In the genomic region with DNA sequence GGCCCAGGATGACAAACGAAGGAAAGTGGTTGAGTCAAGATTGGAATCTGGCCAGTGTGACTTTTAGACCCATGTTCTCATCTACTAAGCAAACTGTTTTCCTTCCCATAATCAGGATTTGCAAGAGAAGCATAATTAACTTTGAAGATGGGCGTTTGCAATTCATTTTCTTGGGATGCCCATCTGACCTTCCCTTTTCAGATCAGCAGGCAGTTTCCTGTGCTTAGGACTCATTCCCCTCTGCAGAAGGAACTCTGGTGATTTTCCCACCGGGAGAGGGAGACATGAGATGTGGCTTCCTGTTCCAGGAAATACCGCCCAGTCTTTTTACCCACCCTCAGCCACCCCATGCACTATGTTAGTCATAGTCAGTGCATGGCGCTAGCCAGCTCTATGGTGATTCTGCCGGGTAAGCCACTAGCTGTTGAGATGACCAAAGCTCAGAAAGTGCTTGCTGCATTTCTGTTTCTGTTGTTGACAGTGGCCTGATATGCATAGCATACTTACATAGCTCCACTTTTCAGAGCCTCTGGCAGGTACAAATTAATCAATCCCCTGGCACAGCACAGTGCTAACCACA, we compare ENCODE assay signal across 8 cellular contexts.
A peak's percentile ranks its signal among the peaks of the same experiment; 100 is the strongest.
DNase-seq lines count a peak whose midpoint lies in the region; ATAC-seq and TF ChIP-seq lines count a peak whose summit lies in the region.

No MANE protein-coding gene starts in this region.

- peak overlapping the region; percentile 77; the same call in 1 of the 2 replicates for H3K23ac ChIP-seq in IMR-90 (ENCODE audit: low read depth, low read length)
- no peak overlapping the region for H3K23ac ChIP-seq in mesenchymal stem cell (ENCODE audit: low read length in 2 of 2)

- H3K4ac ChIP-seq in IMR-90 (ENCODE audit: low read depth, low read length), result peak overlapping the region; percentile 87
- H3K4ac ChIP-seq in mesenchymal stem cell (ENCODE audit: low read depth in 1 of 2, low read length in 2 of 2), result peak overlapping the region in 1 of 2 experiments; percentile 55

- H2BK120ac ChIP-seq in IMR-90 (ENCODE audit: low read depth, low read length) (peak overlapping the region; percentile 89), mesenchymal stem cell (ENCODE audit: low read depth, low read length) (peak overlapping the region; percentile 84)

- H3K9me1 ChIP-seq in IMR-90 (ENCODE audit: insufficient read depth, low read length), result peaks cover 15% of the 10 kb centered on the region

- DNase-seq in 8988T (peak; percentile 57), IMR-90 (peak; percentile 92), cardiac fibroblast (ENCODE audit: low read depth in 2 of 2) (peak; percentile 87 to 92), mesenchymal stem cell (peak; percentile 98), T-helper 1 cell (no peak), NCI-H146 (lab: John Stamatoyannopoulos, UW) (no peak)

- WGBS in IMR-90 (ENCODE audit: extremely low coverage in 2 of 2, insufficient read length in 1 of 2), 2 experiments, result 0% methylated on average over 1 of the region's 6 CpGs; no CpG with 5 or more reads in 1 of the 2 experiments
- 2% methylated on average over 6 of the region's 6 CpGs for WGBS in mesenchymal stem cell

- peak; percentile 95 for ATAC-seq in IMR-90 (ENCODE audit: low read depth)
- ATAC-seq in HG02852 (IDR thresholded peaks at IDR 0.05; ENCODE audit: unreplicated experiment), result no peak
- no peak for ATAC-seq in GM21423 (IDR thresholded peaks at IDR 0.05; ENCODE audit: unreplicated experiment)

- H3K9me3 ChIP-seq in IMR-90 (ENCODE audit: control insufficient read depth, insufficient read depth, low read length), result no peaks in the 10 kb centered on the region
- no peaks in the 10 kb centered on the region for H3K9me3 ChIP-seq in mesenchymal stem cell (ENCODE audit: control insufficient read depth, low read length)

- H3K27ac ChIP-seq in IMR-90 (ENCODE audit: insufficient read depth, low read length) (peak overlapping the region; percentile 1; the same call in 1 of the 2 replicates), mesenchymal stem cell (ENCODE audit: low read length, poor library complexity, severe bottlenecking) (peak overlapping the region; percentile 74)

- H2BK12ac ChIP-seq in mesenchymal stem cell (ENCODE audit: low read length in 2 of 2), result peak overlapping the region in 1 of 2 experiments; percentile 31

- no peak overlapping the region for H3K9ac ChIP-seq in IMR-90 (ENCODE audit: low read depth, low read length)
- H3K9ac ChIP-seq in mesenchymal stem cell (ENCODE audit: low read length), result peak overlapping the region; percentile 46

- no peaks in the 10 kb centered on the region for H3K36me3 ChIP-seq in IMR-90 (ENCODE audit: control insufficient read depth, insufficient read depth, low read length)
- H3K36me3 ChIP-seq in mesenchymal stem cell (ENCODE audit: control insufficient read depth in 1 of 2, insufficient read depth in 2 of 2, low read depth in 1 of 2, low read length in 2 of 2), result no peaks in the 10 kb centered on the region

- H3K4me1 ChIP-seq in IMR-90 (ENCODE audit: control insufficient read depth, insufficient read depth, low read length) (peaks cover 13% of the 10 kb centered on the region), mesenchymal stem cell (ENCODE audit: control insufficient read depth, insufficient read depth, low read depth, low read length) (peaks cover 14% of the 10 kb centered on the region)

- peak overlapping the region; percentile 2 to 77; a peak in 3 of 4 replicates for H4K8ac ChIP-seq in IMR-90 (ENCODE audit: low read depth in 2 of 2, low read length in 2 of 2)
- no peak overlapping the region for H4K8ac ChIP-seq in mesenchymal stem cell (ENCODE audit: low read length)

- no peak for TF ChIP-seq POLR2A in IMR-90 (IDR thresholded peaks at IDR 0.05; ENCODE audit: low read depth, low read length)

- H3K79me1 ChIP-seq in IMR-90 (ENCODE audit: low read depth in 1 of 2, low read length in 2 of 2) (peaks cover 9 to 26% of the 10 kb centered on the region in 2 experiments), mesenchymal stem cell (replicated peaks; ENCODE audit: low read length, poor library complexity, severe bottlenecking) (peaks cover 8% of the 10 kb centered on the region)

- TF ChIP-seq CTCF in IMR-90 (conservative IDR thresholded peaks at IDR 0.05; ENCODE audit: low read depth, low read length), result no peak
- TF ChIP-seq CTCF in cardiac fibroblast (IDR thresholded peaks at IDR 0.05; ENCODE audit: low read depth, low read length), result no peak

- no peaks in the 10 kb centered on the region for H3K27me3 ChIP-seq in IMR-90 (ENCODE audit: control insufficient read depth, insufficient read depth, low read length)
- H3K27me3 ChIP-seq in mesenchymal stem cell (ENCODE audit: control insufficient read depth in 1 of 2, insufficient read depth in 1 of 2, low read length in 2 of 2), result no peaks in the 10 kb centered on the region

- CTCF ChIA-PET in IMR-90 (lab: Yijun Ruan, JAX), result interaction anchor here (0.6 kb wide), 1 partner anchor 279 kb away, joined by 3 read pairs; no protein-coding TSS in a partner anchor

- peak overlapping the region; percentile 7 for H2AK9ac ChIP-seq in IMR-90 (replicated peaks; ENCODE audit: low read depth, low read length, poor library complexity)

- H4K91ac ChIP-seq in IMR-90 (ENCODE audit: insufficient read depth, low read depth, low read length), result peak overlapping the region; percentile 40
- no peak overlapping the region for H4K91ac ChIP-seq in mesenchymal stem cell (ENCODE audit: low read length)

- peak overlapping the region; percentile 74 for H2AFZ ChIP-seq in IMR-90 (replicated peaks; ENCODE audit: low read length, poor library complexity)
- H2AFZ ChIP-seq in mesenchymal stem cell (ENCODE audit: low read depth, low read length), result no peak overlapping the region

- H3K14ac ChIP-seq in IMR-90 (replicated peaks; ENCODE audit: low read depth, low read length), result peak overlapping the region; percentile 75
- H3K14ac ChIP-seq in mesenchymal stem cell (ENCODE audit: low read length in 2 of 2), result no peak overlapping the region

- POLR2A ChIA-PET in IMR-90 (lab: Charles Lee; ENCODE audit: unreplicated experiment), result no interaction called here

- H4K5ac ChIP-seq in IMR-90 (ENCODE audit: low read depth, low read length), result no peak overlapping the region

- BruUV-seq in IMR-90 (replicated peaks; lab: Mats Ljungman, UMichigan), result no TSS peak

- in situ Hi-C loops in IMR-90 (cut with MboI; ENCODE audit: low sequenced_read_pairs), result no loop called here

- peak overlapping the region; percentile 82; the same call in 1 of the 2 replicates for H2AK5ac ChIP-seq in IMR-90 (ENCODE audit: low read depth, low read length)
- no peak overlapping the region for H2AK5ac ChIP-seq in mesenchymal stem cell (ENCODE audit: low read length, severe bottlenecking)

- H4K20me1 ChIP-seq in IMR-90 (ENCODE audit: insufficient read depth, low read length), result peaks cover 2% of the 10 kb centered on the region; the same call in 1 of the 2 replicates

- H3K4me2 ChIP-seq in IMR-90 (ENCODE audit: low read depth, low read length) (peak overlapping the region; percentile 21; the same call in 1 of the 2 replicates), mesenchymal stem cell (ENCODE audit: low read length, poor library complexity, severe bottlenecking) (no peak overlapping the region)

- H2BK20ac ChIP-seq in IMR-90 (ENCODE audit: low read depth, low read length), result peak overlapping the region; percentile 87

- dilution Hi-C loops in IMR-90 (cut with HindIII; ENCODE audit: low sequenced_read_pairs, unreplicated experiment), result no loop called here

- peak overlapping the region; percentile 72 for H2BK15ac ChIP-seq in IMR-90 (ENCODE audit: low read depth, low read length)
- no peak overlapping the region for H2BK15ac ChIP-seq in mesenchymal stem cell (ENCODE audit: low read depth, poor library complexity, severe bottlenecking)

- intact Hi-C loops in IMR-90 (cut with micrococcal nuclease), result no loop called here

- H3K4me3 ChIP-seq in IMR-90 (ENCODE audit: insufficient read depth, low read depth, low read length), result no peak overlapping the region
- H3K4me3 ChIP-seq in cardiac fibroblast (replicated peaks in 1 of 2; ENCODE audit: low read depth in 2 of 2, low read length in 2 of 2), result no peak overlapping the region
- H3K4me3 ChIP-seq in mesenchymal stem cell (ENCODE audit: insufficient read depth in 1 of 2, low read depth in 1 of 2, low read length in 2 of 2), result peak overlapping the region in 1 of 2 experiments; percentile 22

- peak overlapping the region; percentile 29; the same call in 1 of the 2 replicates for H3K56ac ChIP-seq in IMR-90 (ENCODE audit: extremely low read depth, insufficient read depth, low read length)

- H3K18ac ChIP-seq in IMR-90 (ENCODE audit: low read depth, low read length), result peak overlapping the region; percentile 17; the same call in 1 of the 2 replicates
- peak overlapping the region; percentile 31 to 82 for H3K18ac ChIP-seq in mesenchymal stem cell (ENCODE audit: low read depth in 1 of 2, low read length in 2 of 2)

- H2BK5ac ChIP-seq in IMR-90 (ENCODE audit: low read depth, low read length, poor library complexity, severe bottlenecking) (peak overlapping the region; percentile 73), mesenchymal stem cell (ENCODE audit: low read depth, low read length, poor library complexity, severe bottlenecking) (no peak overlapping the region)

- peak; percentile 29 for TF ChIP-seq RAD21 in IMR-90 (IDR thresholded peaks at IDR 0.05; ENCODE audit: low read length)

TF ChIP-seq in IMR-90, 13 proteins besides CTCF, POLR2A, EP300 and RAD21:
- peak; percentile 54; the same call in 1 of the 2 replicates for TF ChIP-seq MAFK (IDR thresholded peaks at IDR 0.05; ENCODE audit: low read depth, low read length)
- TF ChIP-seq NFE2L2 (IDR thresholded peaks at IDR 0.05; ENCODE audit: low read depth, low read length), result no peak
- TF ChIP-seq CEBPB (IDR thresholded peaks at IDR 0.05; ENCODE audit: low read depth, low read length), result peak; percentile 17; the same call in 1 of the 2 replicates
- TF ChIP-seq BHLHE40 (IDR thresholded peaks at IDR 0.05; ENCODE audit: low read depth, low read length), result no peak
- no peak for TF ChIP-seq RCOR1 (IDR thresholded peaks at IDR 0.05; ENCODE audit: insufficient replicate concordance, low read length)

Comparison
In these comparisons a context has a peak if more than half of its experiments do, and no peak if none do; other contexts are left out.
1. DNase-seq: peak in 8988T (single experiment), IMR-90 (single experiment), cardiac fibroblast (2 of 2) and mesenchymal stem cell (single experiment); none in T-helper 1 cell (0 of 5) and NCI-H146 (single experiment).